Comparison of ENCODE assay signal across 8 cellular contexts in the genomic region with DNA sequence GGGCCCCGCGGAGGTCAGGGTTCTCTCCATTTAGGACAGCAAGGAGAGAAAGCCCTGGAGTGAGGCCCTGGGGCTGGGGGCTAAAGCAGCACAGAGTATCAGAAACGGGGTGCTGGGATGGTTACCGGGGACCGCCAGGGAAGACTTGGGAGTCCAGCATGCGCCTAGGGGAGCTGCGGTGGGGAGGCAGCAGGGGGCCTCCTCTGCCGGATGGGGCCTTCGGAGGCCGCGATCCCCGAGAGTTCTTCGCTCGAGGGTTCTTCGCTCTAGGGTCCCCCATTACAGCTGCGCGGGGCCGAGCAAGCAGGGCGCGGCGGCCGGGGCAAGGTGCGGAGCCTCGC. TPM values are rescaled to one million over a fixed set of nuclear protein-coding genes. Genes with fewer than 3 reads are reported as not detected.
DNase-seq lines count a peak whose midpoint lies in the region; ATAC-seq and TF ChIP-seq lines count a peak whose summit lies in the region.
"Had no signal": no experiment of that assay in that cellular context is flagged by ENCODE, and none has a peak within 500 bp of the region (broad histone marks: within the 10 kb centered on the region; RNA-seq: fewer than 3 reads in every experiment).

No MANE protein-coding gene starts in this region.

- H3K27ac ChIP-seq in hepatocyte (no peak overlapping the region), spleen (peak overlapping the region in 3 of 8 donors; percentile 67 to 78 (median 72))

- POLR2A ChIA-PET in HEK293T (lab: Yijun Ruan, JAX): interaction anchor here (1.4 kb wide), 2 partner anchors 10 to 26 kb away, joined by 3 to 6 read pairs; no protein-coding TSS in a partner anchor
- POLR2A ChIA-PET in activated CD8-positive, alpha-beta T cell treated with anti-CD3 and anti-CD28 coated beads for 36 hours (lab: Charles Lee): interaction anchor here (1.0 to 1.5 kb wide), 4 partner anchors 15 to 204 kb away, joined by 3 to 5 read pairs (median 4); no protein-coding TSS in a partner anchor

- CTCF ChIA-PET in HEK293T (lab: Yijun Ruan, JAX): no interaction called here
- CTCF ChIA-PET in activated CD8-positive, alpha-beta T cell treated with anti-CD3 and anti-CD28 coated beads for 36 hours (lab: Charles Lee): interaction anchor here (1.4 to 3.3 kb wide), 4 partner anchors 12 to 157 kb away, joined by 3 to 16 read pairs (median 4); no protein-coding TSS in a partner anchor

- no peaks in the 10 kb centered on the region for H3K27me3 Mint-ChIP-seq in activated CD8-positive, alpha-beta T cell treated with anti-CD3 and anti-CD28 coated beads for 36 hours

- TF ChIP-seq POLR2A in spleen (IDR thresholded peaks at IDR 0.05): no peak

- H3K4me2 ChIP-seq in hepatocyte: peak overlapping the region; percentile 98

- H3K4me3 ChIP-seq in hepatocyte (peak overlapping the region; percentile 67), spleen (peak overlapping the region; percentile 27 to 75 (median 49))

- no peaks in the 10 kb centered on the region for H4K20me1 ChIP-seq in hepatocyte (ENCODE audit: insufficient read depth, poor library complexity, severe bottlenecking)

- ATAC-seq in activated CD8-positive, alpha-beta T cell treated with anti-CD3 and anti-CD28 coated beads for 36 hours: peak; percentile 28

- H3K36me3 ChIP-seq in hepatocyte (replicated peaks; ENCODE audit: insufficient read depth, low read depth) (no peaks in the 10 kb centered on the region), spleen (no peaks in the 10 kb centered on the region)

- intact Hi-C loops in activated CD8-positive, alpha-beta T cell treated with anti-CD3 and anti-CD28 coated beads for 36 hours (cut with micrococcal nuclease): loop anchor here (10.0 kb wide), 1 partner anchor 50 kb away; no protein-coding TSS in a partner anchor
- intact Hi-C loops in spleen (cut with DNase I; ENCODE audit: low total_unique reads): no loop called here

- peak overlapping the region; percentile 84 for H3K4me3 Mint-ChIP-seq in activated CD8-positive, alpha-beta T cell treated with anti-CD3 and anti-CD28 coated beads for 36 hours

- H2AFZ ChIP-seq in hepatocyte: peak overlapping the region; percentile 86

- WGBS in hepatocyte (ENCODE audit: low lambda C conversion rate, missing lambda C conversion rate): 28% methylated on average over 21 of the region's 24 CpGs
- WGBS in spleen, 5 donors: 20 to 39% (median 21%) methylated on average over 18 to 24 of the region's 24 CpGs

- no peak for DNase-seq in HEK293T (ENCODE audit: extremely low spot score)
- DNase-seq in activated CD8-positive, alpha-beta T cell treated with anti-CD3 and anti-CD28 coated beads for 36 hours: no peak
- DNase-seq in hepatocyte (ENCODE audit: low spot score): no peak
- no peak for DNase-seq in spleen
- no peak for DNase-seq in islet precursor cell
- no peak for DNase-seq in NCI-H1930 (lab: John Stamatoyannopoulos, UW)
- DNase-seq in NCI-H1694 treated with DMSO at 0.1 percent for 48 hours (lab: John Stamatoyannopoulos, UW): no peak

- no peaks in the 10 kb centered on the region for H3K9me3 Mint-ChIP-seq in activated CD8-positive, alpha-beta T cell treated with anti-CD3 and anti-CD28 coated beads for 36 hours

- no peaks in the 10 kb centered on the region for H3K9me2 ChIP-seq in hepatocyte (replicated peaks; ENCODE audit: insufficient read depth)

- H3K9me3 ChIP-seq in hepatocyte (ENCODE audit: low read depth) (no peaks in the 10 kb centered on the region), spleen (no peaks in the 10 kb centered on the region)

- peaks cover 5% of the 10 kb centered on the region for H3K4me1 ChIP-seq in hepatocyte (ENCODE audit: insufficient read depth)
- H3K4me1 ChIP-seq in spleen: peaks cover 0 to 36% (median 19%) of the 10 kb centered on the region in 6 donors

- H3K27me3 ChIP-seq in hepatocyte: peaks cover 15% of the 10 kb centered on the region
- peaks cover 0 to 37% (median 18%) of the 10 kb centered on the region in 7 donors for H3K27me3 ChIP-seq in spleen (replicated peaks in 1 of 7)

- peaks cover 3% of the 10 kb centered on the region for H3K79me2 ChIP-seq in hepatocyte

- H3K36me3 Mint-ChIP-seq in activated CD8-positive, alpha-beta T cell treated with anti-CD3 and anti-CD28 coated beads for 36 hours (ENCODE audit: low read depth): no peaks in the 10 kb centered on the region

- TF ChIP-seq CTCF in activated CD8-positive, alpha-beta T cell treated with anti-CD3 and anti-CD28 coated beads for 36 hours (IDR thresholded peaks at IDR 0.05): peak; percentile 23
- no peak for TF ChIP-seq CTCF in hepatocyte (IDR thresholded peaks at IDR 0.05; ENCODE audit: poor library complexity)
- TF ChIP-seq CTCF in spleen (IDR thresholded peaks at IDR 0.05 in 8 of 11, conservative IDR thresholded peaks at IDR 0.05 in 3 of 11): no peak

- H3K4me1 Mint-ChIP-seq in activated CD8-positive, alpha-beta T cell treated with anti-CD3 and anti-CD28 coated beads for 36 hours (ENCODE audit: low read depth): peaks cover 34% of the 10 kb centered on the region

- H3K27ac Mint-ChIP-seq in activated CD8-positive, alpha-beta T cell treated with anti-CD3 and anti-CD28 coated beads for 36 hours: peak overlapping the region; percentile 63

TF ChIP-seq in HEK293T, 16 proteins besides CTCF, POLR2A, EP300 and RAD21:
- TF ChIP-seq SP1 (IDR thresholded peaks at IDR 0.05): no peak
- TF ChIP-seq L3MBTL2 (conservative IDR thresholded peaks at IDR 0.05): peak; percentile 43; the same call in 1 of the 2 replicates
- no peak for TF ChIP-seq CTBP1 (IDR thresholded peaks at IDR 0.05; ENCODE audit: borderline replicate concordance)

RNA-seq across cellular contexts. Expression of a gene that starts 0.5 kb away (rescaled TPM):
- total RNA-seq in activated CD8-positive, alpha-beta T cell treated with anti-CD3 and anti-CD28 coated beads for 36 hours: 10 to 100 TPM; 30.8 to 32.0 TPM
- total RNA-seq in hepatocyte (8.9 and 10.1 TPM in 2 replicates), spleen (10 to 100 TPM; 15.5 to 33.8 (median 19.2) TPM)
- polyA plus RNA-seq in hepatocyte (6.1 and 8.4 TPM in 2 replicates), spleen (1 to 10 TPM; 5.8 to 6.6 (median 6.4) TPM)

RNA-seq across cellular contexts. Expression of a gene that starts 36.8 kb away (rescaled TPM):
- total RNA-seq in activated CD8-positive, alpha-beta T cell treated with anti-CD3 and anti-CD28 coated beads for 36 hours: not detected
- not detected in 2 replicates for total RNA-seq in hepatocyte
- polyA plus RNA-seq in hepatocyte: not detected in 2 replicates
- not detected for total RNA-seq in spleen
- polyA plus RNA-seq in spleen: not detected
- total RNA-seq: activated CD8-positive, alpha-beta memory T cell treated with anti-CD3 and anti-CD28 coated beads for 36 hours had no signal
